ENCODE assay signal across 11 cellular contexts in genomic region chr16:87954826-87955225, GRCh38. TPM values are rescaled to one million over a fixed set of nuclear protein-coding genes. Genes with fewer than 3 reads are reported as not detected.
DNase-seq lines count a peak whose midpoint lies in the region; ATAC-seq and FAIRE-seq lines count a peak whose summit lies in the region.
"Had no signal": no experiment of that assay in that cellular context is flagged by ENCODE, and none has a peak within 500 bp of the region (broad histone marks: within the 10 kb centered on the region; RNA-seq: fewer than 3 reads in every experiment).

No MANE protein-coding gene starts in this region.

- no peaks in the 10 kb centered on the region for H3K27me3 Mint-ChIP-seq in activated naive CD8-positive, alpha-beta T cell treated with anti-CD3 and anti-CD28 coated beads for 36 hours

- no peak for DNase-seq in activated naive CD8-positive, alpha-beta T cell treated with anti-CD3 and anti-CD28 coated beads for 36 hours
- DNase-seq in left colon (peak in 1 of 2 donors; percentile 48), GM19239 (ENCODE audit: insufficient read length, low spot score) (no peak), GOT3 (lab: John Stamatoyannopoulos, UW) (no peak)
- DNase-seq in stimulated activated naive CD4-positive, alpha-beta T cell (lab: John Stamatoyannopoulos, UW), result no peak
- DNase-seq: Kasumi-1; stimulated activated CD4-positive, alpha-beta T cell treated with anti-CD3 and anti-CD28 coated beads, Interleukin-4, amount 100 ng/mL, for 4 hours had no signal

- H3K4me1 Mint-ChIP-seq in activated naive CD8-positive, alpha-beta T cell treated with anti-CD3 and anti-CD28 coated beads for 36 hours, result peaks cover 74% of the 10 kb centered on the region

- no peaks in the 10 kb centered on the region for H3K27me3 ChIP-seq in skeletal muscle tissue (ENCODE audit: control insufficient read depth in 3 of 3, insufficient read depth in 3 of 3, low read length in 3 of 3)

- intact Hi-C loops in left colon (cut with DNase I, micrococcal nuclease), result no loop called here

- H3K9ac ChIP-seq in skeletal muscle tissue (ENCODE audit: low read depth in 1 of 3, low read length in 3 of 3), result peak overlapping the region; percentile 17 to 45 (median 30)

- H3K9me3 ChIP-seq in KOPT-K1 (ENCODE audit: insufficient read depth, low read length, poor library complexity, severe bottlenecking) (no peaks in the 10 kb centered on the region), skeletal muscle tissue (ENCODE audit: control insufficient read depth in 3 of 3, low read length in 3 of 3) (no peaks in the 10 kb centered on the region)

- FAIRE-seq in GM19239 (lab: Jason Lieb, UNC), result no peak
- FAIRE-seq: colon had no signal

- ATAC-seq in left colon, result peak; percentile 26

- H3K27ac ChIP-seq in KOPT-K1 (ENCODE audit: low read depth, low read length, poor library complexity, severe bottlenecking), result peak overlapping the region; percentile 82
- peak overlapping the region; percentile 43 for H3K27ac ChIP-seq in skeletal muscle tissue (ENCODE audit: low read depth, low read length)

- no peaks in the 10 kb centered on the region for H3K9me3 Mint-ChIP-seq in activated naive CD8-positive, alpha-beta T cell treated with anti-CD3 and anti-CD28 coated beads for 36 hours

- H3K36me3 ChIP-seq in KOPT-K1 (ENCODE audit: insufficient read depth, low read length) (peaks cover 40% of the 10 kb centered on the region), skeletal muscle tissue (ENCODE audit: control insufficient read depth in 3 of 3, insufficient read depth in 3 of 3, low read length in 3 of 3) (peaks cover 6 to 7% (median 6%) of the 10 kb centered on the region in 3 donors)

- H3K4me3 ChIP-seq in skeletal muscle tissue (ENCODE audit: low read length in 3 of 3), result no peak overlapping the region

- H3K27ac Mint-ChIP-seq in activated naive CD8-positive, alpha-beta T cell treated with anti-CD3 and anti-CD28 coated beads for 36 hours, result peak overlapping the region; percentile 98

- peaks cover 27% of the 10 kb centered on the region for H3K36me3 Mint-ChIP-seq in activated naive CD8-positive, alpha-beta T cell treated with anti-CD3 and anti-CD28 coated beads for 36 hours

- no peak overlapping the region for H3K4me3 Mint-ChIP-seq in activated naive CD8-positive, alpha-beta T cell treated with anti-CD3 and anti-CD28 coated beads for 36 hours

- peaks cover 42 to 48% (median 47%) of the 10 kb centered on the region in 3 donors for H3K4me1 ChIP-seq in skeletal muscle tissue (ENCODE audit: control insufficient read depth in 3 of 3, insufficient read depth in 3 of 3, low read length in 3 of 3)

RNA-seq across cellular contexts. Expression of gene BANP, which starts 3.6 kb away (rescaled TPM):
- 10 to 100 TPM; 25.6 to 27.0 TPM for total RNA-seq in activated naive CD8-positive, alpha-beta T cell treated with anti-CD3 and anti-CD28 coated beads for 36 hours
- 10 to 100 TPM; 19.5 to 20.2 TPM for total RNA-seq in left colon
- total RNA-seq in skeletal muscle tissue, result 28.2 TPM

RNA-seq across cellular contexts. Expression of gene CA5A, which starts 18.5 kb away (rescaled TPM):
- not detected for total RNA-seq in activated naive CD8-positive, alpha-beta T cell treated with anti-CD3 and anti-CD28 coated beads for 36 hours
- not detected for total RNA-seq in left colon
- not detected for total RNA-seq in skeletal muscle tissue
- total RNA-seq: ureter had no signal
